Comparison of ENCODE assay signal across 8 cellular contexts in genomic region chr4:17699380-17699779, GRCh38.
"Had no signal": no experiment of that assay in that cellular context is flagged by ENCODE, and none has a peak within 500 bp of the region (broad histone marks: within the 10 kb centered on the region; RNA-seq: fewer than 3 reads in every experiment).

No MANE protein-coding gene starts in this region.

- H3K4me3 ChIP-seq: GM23248, GM23338, HAP-1 had no signal

- H3K27ac ChIP-seq: GM23248 had no signal

- H3K36me3 ChIP-seq: HAP-1 had no signal

- DNase-seq: GM23248, GOT3, H7, H9, HCEC 1CT, HFFc6 had no signal

- H3K4me1 ChIP-seq: HAP-1 had no signal
